ENCODE assay signal across 24 cellular contexts in the genomic region with DNA sequence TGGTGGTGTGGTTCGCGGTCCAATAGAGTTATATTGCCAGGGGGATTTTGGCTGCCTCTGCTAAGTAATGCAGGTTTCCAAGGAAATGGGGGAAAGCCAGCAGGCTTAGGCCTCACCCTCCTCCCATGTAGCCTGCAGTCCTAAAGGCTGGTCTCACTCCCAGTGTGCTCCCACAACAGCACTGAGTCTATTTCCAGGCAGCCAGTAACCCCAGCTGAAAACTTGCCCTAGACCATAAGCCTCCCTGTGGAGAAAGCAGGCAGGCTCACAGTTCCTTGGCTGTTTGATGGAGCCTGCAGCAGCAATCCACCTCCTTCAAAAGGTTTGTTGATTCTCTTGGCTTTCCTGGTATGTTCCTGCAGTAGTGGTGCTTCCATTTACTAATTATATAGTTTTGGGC.
"Had no signal": no experiment of that assay in that cellular context is flagged by ENCODE, and none has a peak within 500 bp of the region (broad histone marks: within the 10 kb centered on the region; RNA-seq: fewer than 3 reads in every experiment).

No MANE protein-coding gene starts in this region.

- ATAC-seq: activated CD8-positive, alpha-beta T cell treated with anti-CD3 and anti-CD28 coated beads, Interleukin-2, amount 10 ng/mL, durations not matched to agents 7 days and 5 days; WTC11 had no signal

- H3K27me3 Mint-ChIP-seq: activated naive CD8-positive, alpha-beta T cell treated with anti-CD3 and anti-CD28 coated beads, Interleukin-2, amount 10 ng/mL, durations not matched to agents 7 days and 5 days had no signal

- H3K27ac ChIP-seq: adrenal gland, Peyer's patch, RWPE1 had no signal

- H3K4me3 ChIP-seq: adrenal gland, Peyer's patch had no signal

- H3K27ac Mint-ChIP-seq: activated CD8-positive, alpha-beta T cell treated with anti-CD3 and anti-CD28 coated beads, Interleukin-2, amount 10 ng/mL, durations not matched to agents 7 days and 5 days; activated naive CD8-positive, alpha-beta T cell treated with anti-CD3 and anti-CD28 coated beads, Interleukin-2, amount 10 ng/mL, durations not matched to agents 7 days and 5 days; T-helper 1 cell treated with Interleukin-12 subunit alpha and Interleukin-12 subunit beta and Interleukin-4 antibody, amounts not matched to agents 30 μg/mL and 1 μg/mL, for 36 hours; WTC11 had no signal

- H3K4me1 ChIP-seq: adrenal gland, Peyer's patch had no signal

- H3K36me3 ChIP-seq: adrenal gland, Peyer's patch had no signal

- H3K9me3 Mint-ChIP-seq: T-helper 1 cell treated with Interleukin-12 subunit alpha and Interleukin-12 subunit beta and Interleukin-4 antibody, amounts not matched to agents 30 μg/mL and 1 μg/mL, for 36 hours had no signal

- H3K4me3 Mint-ChIP-seq: activated CD8-positive, alpha-beta T cell treated with anti-CD3 and anti-CD28 coated beads, Interleukin-2, amount 10 ng/mL, durations not matched to agents 7 days and 5 days; activated naive CD8-positive, alpha-beta T cell treated with anti-CD3 and anti-CD28 coated beads, Interleukin-2, amount 10 ng/mL, durations not matched to agents 7 days and 5 days; T-helper 1 cell treated with Interleukin-12 subunit alpha and Interleukin-12 subunit beta and Interleukin-4 antibody, amounts not matched to agents 30 μg/mL and 1 μg/mL, for 36 hours; WTC11 had no signal

- H3K4me1 Mint-ChIP-seq: activated naive CD8-positive, alpha-beta T cell treated with anti-CD3 and anti-CD28 coated beads, Interleukin-2, amount 10 ng/mL, durations not matched to agents 7 days and 5 days; WTC11 had no signal

- H3K27me3 ChIP-seq: adrenal gland, Peyer's patch had no signal

- H3K36me3 Mint-ChIP-seq: activated naive CD8-positive, alpha-beta T cell treated with anti-CD3 and anti-CD28 coated beads, Interleukin-2, amount 10 ng/mL, durations not matched to agents 7 days and 5 days had no signal

- H3K9me3 ChIP-seq: adrenal gland, Peyer's patch had no signal

- DNase-seq: activated CD4-positive, alpha-beta T cell treated with anti-CD3 and anti-CD28 coated beads for 48 hours; activated CD4-positive, alpha-beta T cell treated with anti-CD3 and anti-CD28 coated beads, Interleukin-2, amount 50 U/mL, for 4 hours; activated CD4-positive, CD25-positive, alpha-beta regulatory T cell treated with anti-CD3 and anti-CD28 coated beads, Interleukin-2, amount 50 U/mL, for 72 hours; activated CD8-positive, alpha-beta memory T cell treated with anti-CD3 and anti-CD28 coated beads, Interleukin-2, amount 50 U/mL, for 48 hours; activated CD8-positive, alpha-beta T cell treated with anti-CD3 and anti-CD28 coated beads, Interleukin-2, amount 10 ng/mL, durations not matched to agents 7 days and 5 days; activated naive CD4-positive, alpha-beta T cell treated with anti-CD3 and anti-CD28 coated beads, Interleukin-2, amount 50 U/mL, for 16 hours; activated naive CD8-positive, alpha-beta T cell treated with anti-CD3 and anti-CD28 coated beads, Interleukin-2, amount 10 ng/mL, durations not matched to agents 7 days and 5 days; activated T-cell treated with anti-CD3 and anti-CD28 coated beads, Interleukin-2, amount 50 U/mL, for 1 hour; adrenal gland; anterior cingulate cortex; IMR-90; Kasumi-1; KBM-7; NCI-H146; NCI-H187 treated with DMSO at 0.1 percent for 48 hours; NCI-H2081 treated with DMSO at 0.1 percent for 48 hours; NCI-H2171 treated with DMSO at 0.1 percent for 48 hours; NCI-H226; Peyer's patch; SHP77 treated with DMSO at 0.1 percent for 48 hours; T-helper 9 cell had no signal
